In genomic region chr6:43496370-43497128, GRCh38 we compare ENCODE assay signal across 1 cellular context.
TF ChIP-seq lines count a peak whose summit lies in the region.

No MANE protein-coding gene starts in this region.

TF ChIP-seq in H1, 55 proteins besides CTCF, POLR2A, EP300 and RAD21:
- TF ChIP-seq RFX5 (IDR thresholded peaks at IDR 0.05; ENCODE audit: borderline replicate concordance, low read depth, low read length) (no peak), POU5F1 (IDR thresholded peaks at IDR 0.05; ENCODE audit: low read depth, low read length) (no peak), HDAC6 (IDR thresholded peaks at IDR 0.05; ENCODE audit: low read depth, low read length) (no peak), FOSL1 (IDR thresholded peaks at IDR 0.05; ENCODE audit: insufficient read depth, low read depth, low read length) (no peak), BRCA1 (IDR thresholded peaks at IDR 0.05; ENCODE audit: low read depth, low read length) (no peak), E2F6 (IDR thresholded peaks at IDR 0.05) (peak; percentile 51; the same call in 1 of the 2 replicates), CBX8 (IDR thresholded peaks at IDR 0.05; ENCODE audit: borderline replicate concordance, low read depth, low read length) (no peak), BACH1 (IDR thresholded peaks at IDR 0.05; ENCODE audit: low read length) (no peak), CHD1 (IDR thresholded peaks at IDR 0.05; ENCODE audit: low read depth, low read length) (no peak), HDAC2 (IDR thresholded peaks at IDR 0.05; ENCODE audit: borderline replicate concordance in 1 of 2, low read depth in 2 of 2, low read length in 2 of 2) (no peak), CBX5 (IDR thresholded peaks at IDR 0.05; ENCODE audit: low read depth, low read length) (no peak), NRF1 (IDR thresholded peaks at IDR 0.05; ENCODE audit: low read depth, low read length) (no peak), TAF1 (IDR thresholded peaks at IDR 0.05; ENCODE audit: low read depth, low read length) (no peak), SIN3A (conservative IDR thresholded peaks at IDR 0.05 in 1 of 2, IDR thresholded peaks at IDR 0.05 in 1 of 2; ENCODE audit: low read depth in 1 of 2, low read length in 2 of 2) (peak in 1 of 2 experiments; percentile 72; a peak in 2 of 4 replicates), CREB1 (IDR thresholded peaks at IDR 0.05) (0 out of 2 replicates have a peak, but pooled peaks have one; percentile 16)
